Comparison of ENCODE assay signal across 8 cellular contexts in the genomic region with DNA sequence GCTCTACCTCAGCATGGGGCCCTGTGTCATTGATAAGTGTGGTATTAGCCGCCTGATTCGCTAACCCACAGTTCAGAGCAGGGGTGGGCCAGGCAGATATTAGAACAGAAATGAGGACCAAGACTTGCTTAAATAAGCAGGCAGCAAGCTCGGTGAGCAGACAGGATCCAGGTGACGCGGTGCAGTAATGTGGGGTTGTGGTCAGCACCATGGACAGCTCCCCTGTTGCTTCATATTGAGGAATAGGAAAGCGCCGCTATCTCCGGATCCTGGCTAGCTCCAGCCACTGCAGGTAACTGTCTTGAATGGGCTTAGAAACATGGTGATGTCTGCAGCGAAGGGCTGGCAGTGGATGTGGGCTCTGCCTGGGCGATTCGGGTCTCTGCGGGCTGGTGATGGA. TPM values are rescaled to one million over a fixed set of nuclear protein-coding genes. Genes with fewer than 3 reads are reported as not detected.
A peak's percentile ranks its signal among the peaks of the same experiment; 100 is the strongest.
DNase-seq lines count a peak whose midpoint lies in the region; ATAC-seq and TF ChIP-seq lines count a peak whose summit lies in the region.

No MANE protein-coding gene starts in this region.

- no peaks in the 10 kb centered on the region for H3K36me3 ChIP-seq in colonic mucosa

- peak; percentile 29 for DNase-seq in NOMO-1 treated with DMSO at 0.1 percent for 48 hours (lab: John Stamatoyannopoulos, UW; ENCODE audit: unreplicated experiment)
- DNase-seq in NOMO-1 treated with dmso at 0.1 percent for 144 hours (lab: John Stamatoyannopoulos, UW; ENCODE audit: unreplicated experiment) = no peak
- peak; percentile 11 to 25 (median 13) for DNase-seq in T-helper 17 cell
- DNase-seq in colonic mucosa = peak; percentile 70
- peak; percentile 51 for DNase-seq in medulla oblongata (ENCODE audit: extremely low spot score)
- peak; percentile 85 for DNase-seq in type B pancreatic cell (ENCODE audit: extremely low spot score, unreplicated experiment)
- DNase-seq in cortex of kidney (lab: John Stamatoyannopoulos, UW) = no peak

- H3K4me1 Mint-ChIP-seq in T-helper 17 cell (no peaks in the 10 kb centered on the region), type B pancreatic cell (ENCODE audit: unreplicated experiment) (no peaks in the 10 kb centered on the region)

- H3K36me3 Mint-ChIP-seq in T-helper 17 cell (ENCODE audit: low read depth) (no peaks in the 10 kb centered on the region), type B pancreatic cell (no peaks in the 10 kb centered on the region)

- H3K9ac ChIP-seq in colonic mucosa (ENCODE audit: low read depth in 2 of 2, low read length in 2 of 2) = no peak overlapping the region

- H3K4me3 ChIP-seq in colonic mucosa = no peak overlapping the region

- no peaks in the 10 kb centered on the region for H3K4me1 ChIP-seq in colonic mucosa

- H3K27ac Mint-ChIP-seq in T-helper 17 cell = no peak overlapping the region
- no peak overlapping the region for H3K27ac Mint-ChIP-seq in type B pancreatic cell

- H3K4me3 Mint-ChIP-seq in T-helper 17 cell (no peak overlapping the region), type B pancreatic cell (no peak overlapping the region)

- ATAC-seq in T-helper 17 cell (no peak), HG03432 (IDR thresholded peaks at IDR 0.05; ENCODE audit: unreplicated experiment) (no peak)

- H3K9me3 Mint-ChIP-seq in type B pancreatic cell = no peaks in the 10 kb centered on the region

- H3K27ac ChIP-seq in colonic mucosa = no peak overlapping the region

- no peaks in the 10 kb centered on the region for H3K9me3 ChIP-seq in T-helper 17 cell (ENCODE audit: control insufficient read depth, low read length, poor library complexity, severe bottlenecking)
- no peaks in the 10 kb centered on the region for H3K9me3 ChIP-seq in colonic mucosa

- H3K27me3 Mint-ChIP-seq in T-helper 17 cell (peaks cover 15% of the 10 kb centered on the region), type B pancreatic cell (peaks cover 48% of the 10 kb centered on the region)

- H3K27me3 ChIP-seq in colonic mucosa = no peaks in the 10 kb centered on the region

- intact Hi-C loops in colonic mucosa (cut with DNase I) = no loop called here

- TF ChIP-seq CTCF in colonic mucosa (IDR thresholded peaks at IDR 0.05) = no peak
- TF ChIP-seq CTCF in type B pancreatic cell (conservative IDR thresholded peaks at IDR 0.05) = no peak

RNA-seq across cellular contexts. Expression of a gene that starts 51.3 kb away (rescaled TPM):
- total RNA-seq in T-helper 17 cell (not detected), colonic mucosa (not detected), type B pancreatic cell (ENCODE audit: low replicate concordance) (0.14 and 1.8 TPM in 2 replicates)

Comparison
In these comparisons a context has a peak if more than half of its experiments do, and no peak if none do; other contexts are left out.
1. DNase-seq: peak in NOMO-1 treated with DMSO at 0.1 percent for 48 hours (single experiment), T-helper 17 cell (3 of 3), colonic mucosa (single experiment), medulla oblongata (single experiment) and type B pancreatic cell (single experiment); none in NOMO-1 treated with dmso at 0.1 percent for 144 hours (single experiment) and cortex of kidney (single experiment).